15 cellular contexts compared by ENCODE assay signal in genomic region chr20:57130160-57130772, GRCh38.
"Had no signal": no experiment of that assay in that cellular context is flagged by ENCODE, and none has a peak within 500 bp of the region (broad histone marks: within the 10 kb centered on the region; RNA-seq: fewer than 3 reads in every experiment).

No MANE protein-coding gene starts in this region.

- H3K9me3 ChIP-seq: lower lobe of right lung, ovary, stomach, testis had no signal

- DNase-seq: activated CD4-positive, alpha-beta T cell treated with anti-CD3 and anti-CD28 coated beads for 48 hours; activated CD8-positive, alpha-beta memory T cell treated with anti-CD3 and anti-CD28 coated beads, Interleukin-2, amount 50 U/mL, for 4 hours; activated CD8-positive, alpha-beta T cell treated with anti-CD3 and anti-CD28 coated beads for 36 hours; activated effector memory CD4-positive, alpha-beta T cell treated with anti-CD3 and anti-CD28 coated beads, Interleukin-2, amount 50 U/mL, for 16 hours; activated T-cell treated with anti-CD3 and anti-CD28 coated beads, Interleukin-2, amount 50 U/mL, for 48 hours; central memory CD4-positive, alpha-beta T cell; foreskin keratinocyte; glutamatergic neuron; lower lobe of right lung; midbrain; ovary; stimulated activated CD4-positive, alpha-beta T cell treated with anti-CD3 and anti-CD28 coated beads, Interleukin-1b, Interleukin-23, amount 100 ng/mL, for 48 hours; stomach; testis had no signal

- H3K36me3 ChIP-seq: lower lobe of right lung, ovary, stomach had no signal

- H3K4me1 ChIP-seq: foreskin keratinocyte, lower lobe of right lung, stomach had no signal

- ATAC-seq: activated CD8-positive, alpha-beta T cell treated with anti-CD3 and anti-CD28 coated beads for 36 hours; foreskin keratinocyte had no signal

- H3K27me3 ChIP-seq: ovary, testis had no signal

- H3K4me3 ChIP-seq: coronary artery, lower lobe of right lung, ovary, stomach, testis had no signal

- H3K27ac ChIP-seq: coronary artery, foreskin keratinocyte, lower lobe of right lung, ovary, stomach, testis had no signal
